11 cellular contexts compared by ENCODE assay signal in the genomic region with DNA sequence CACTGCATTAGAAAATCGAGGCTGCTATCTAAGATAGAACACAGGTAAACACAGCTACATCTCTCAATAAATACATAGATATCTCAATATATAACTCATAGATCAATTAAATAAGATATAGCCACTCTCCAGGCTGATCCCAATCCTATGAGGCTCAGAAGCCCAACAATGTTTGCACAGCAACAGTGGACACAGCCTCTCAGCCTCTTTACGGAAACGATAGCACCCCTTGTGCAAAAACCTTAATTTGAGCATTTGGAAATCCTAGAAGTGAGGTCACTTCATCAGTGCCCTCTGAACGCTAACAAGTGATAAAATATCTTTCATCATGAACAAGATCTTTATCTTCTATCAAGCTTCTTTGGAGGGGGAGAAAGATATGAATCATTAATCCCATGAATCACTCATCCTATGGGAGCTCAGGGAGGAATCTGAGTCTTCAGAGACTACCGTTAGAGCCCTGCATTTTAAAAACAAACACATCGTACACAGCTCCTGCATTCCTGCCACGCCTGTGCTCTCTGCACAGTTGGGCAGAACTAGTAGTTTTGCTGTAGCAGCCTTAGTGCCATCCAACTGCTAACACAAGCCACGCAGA.
A peak's percentile ranks its signal among the peaks of the same experiment; 100 is the strongest.
DNase-seq lines count a peak whose midpoint lies in the region; ATAC-seq and TF ChIP-seq lines count a peak whose summit lies in the region.
"Had no signal": no experiment of that assay in that cellular context is flagged by ENCODE, and none has a peak within 500 bp of the region (broad histone marks: within the 10 kb centered on the region; RNA-seq: fewer than 3 reads in every experiment).

No MANE protein-coding gene starts in this region.

- H3K36me3 ChIP-seq in esophagus (ENCODE audit: control insufficient read depth in 2 of 2, insufficient read depth in 2 of 2, low read length in 1 of 2) = no peaks in the 10 kb centered on the region
- H3K36me3 ChIP-seq in upper lobe of left lung = no peaks in the 10 kb centered on the region

- H3K9me3 ChIP-seq in esophagus (ENCODE audit: control insufficient read depth in 2 of 2, insufficient read depth in 1 of 2, low read depth in 1 of 2, low read length in 1 of 2) (no peaks in the 10 kb centered on the region), upper lobe of left lung (no peaks in the 10 kb centered on the region)

- peak overlapping the region; percentile 70 to 79 for H3K27ac ChIP-seq in esophagus (ENCODE audit: low read depth in 2 of 2, low read length in 1 of 2)
- no peak overlapping the region for H3K27ac ChIP-seq in upper lobe of left lung
- H3K27ac ChIP-seq: 22Rv1 had no signal

- 68 to 73% methylated on average over 8 of the region's 8 CpGs for WGBS in esophagus, 2 donors
- 76 to 77% methylated on average over 8 of the region's 8 CpGs for WGBS in upper lobe of left lung, 2 donors

- no peak for TF ChIP-seq EP300 in upper lobe of left lung (IDR thresholded peaks at IDR 0.05)

- H3K4me1 ChIP-seq in esophagus (ENCODE audit: control insufficient read depth in 2 of 2, insufficient read depth in 2 of 2, low read length in 1 of 2) = peaks cover 0 to 6% of the 10 kb centered on the region in 2 donors
- H3K4me1 ChIP-seq in upper lobe of left lung = no peaks in the 10 kb centered on the region

- no peak for ATAC-seq in upper lobe of left lung (ENCODE audit: low FRiP score in 2 of 2)
- no peak for ATAC-seq in omental fat pad (ENCODE audit: low FRiP score)
- ATAC-seq: right cardiac atrium had no signal

- H3K4me3 ChIP-seq in esophagus (ENCODE audit: low read depth in 1 of 2, low read length in 2 of 2) = no peak overlapping the region
- H3K4me3 ChIP-seq in skeletal muscle cell (ENCODE audit: low read depth, low read length) = no peak overlapping the region
- H3K4me3 ChIP-seq in upper lobe of left lung = no peak overlapping the region

- no peak for TF ChIP-seq POLR2A in upper lobe of left lung (IDR thresholded peaks at IDR 0.05)

- H3K27me3 ChIP-seq in esophagus (ENCODE audit: control insufficient read depth in 1 of 2, insufficient read depth in 2 of 2, low read length in 2 of 2) (no peaks in the 10 kb centered on the region), upper lobe of left lung (no peaks in the 10 kb centered on the region)

- TF ChIP-seq CTCF in upper lobe of left lung (IDR thresholded peaks at IDR 0.05) = no peak
- TF ChIP-seq CTCF in omental fat pad (IDR thresholded peaks at IDR 0.05) = no peak

- DNase-seq in DMS153 treated with DMSO at 0.1 percent for 48 hours (lab: John Stamatoyannopoulos, UW; ENCODE audit: unreplicated experiment) (peak; percentile 27), DMS153 (lab: John Stamatoyannopoulos, UW) (no peak), SHP77 treated with DMSO at 0.1 percent for 48 hours (lab: John Stamatoyannopoulos, UW) (peak; percentile 17), skeletal muscle cell (ENCODE audit: low read depth) (peak; percentile 17), NCI-H1092 (lab: John Stamatoyannopoulos, UW) (no peak), upper lobe of left lung (no peak), omental fat pad (ENCODE audit: low spot score) (no peak)
- DNase-seq: amygdala, right cardiac atrium had no signal

Comparison
In these comparisons a context has a peak if more than half of its experiments do, and no peak if none do; other contexts are left out.
1. DNase-seq: peak in DMS153 treated with DMSO at 0.1 percent for 48 hours (single experiment), SHP77 treated with DMSO at 0.1 percent for 48 hours (single experiment) and skeletal muscle cell (single experiment); none in DMS153 (single experiment), NCI-H1092 (single experiment), upper lobe of left lung (0 of 2) and omental fat pad (single experiment).
2. H3K27ac ChIP-seq: peak in esophagus (2 of 2); none in upper lobe of left lung (0 of 4).